ENCODE assay signal across 24 cellular contexts in genomic region chr2:49069829-49070228, GRCh38.
DNase-seq lines count a peak whose midpoint lies in the region; ATAC-seq, FAIRE-seq and TF ChIP-seq lines count a peak whose summit lies in the region.
"Had no signal": no experiment of that assay in that cellular context is flagged by ENCODE, and none has a peak within 500 bp of the region (broad histone marks: within the 10 kb centered on the region; RNA-seq: fewer than 3 reads in every experiment).

No MANE protein-coding gene starts in this region.

- no peak overlapping the region for H3K18ac ChIP-seq in mesendoderm (ENCODE audit: low read length)

- H3K9ac ChIP-seq in mesendoderm (ENCODE audit: low read length) = no peak overlapping the region
- H3K9ac ChIP-seq: BLaER1, GM23248 had no signal

- H3K27ac Mint-ChIP-seq in MCF 10A (ENCODE audit: low read depth, unreplicated experiment) = no peak overlapping the region
- H3K27ac Mint-ChIP-seq: B cell; CD4-positive, CD25-positive, alpha-beta regulatory T cell; CD8-positive, alpha-beta T cell had no signal

- CTCF ChIA-PET in MCF 10A (lab: Yijun Ruan, JAX) = no interaction called here

- intact Hi-C loops in MCF 10A (cut with micrococcal nuclease) (no loop called here), breast epithelium (cut with DNase I; ENCODE audit: low total_unique reads) (no loop called here)

- H3K4ac ChIP-seq in mesendoderm (ENCODE audit: low read depth, low read length) = no peak overlapping the region

- H2BK15ac ChIP-seq in mesendoderm (replicated peaks; ENCODE audit: low read depth) = no peak overlapping the region

- H3K27ac ChIP-seq in breast epithelium = no peak overlapping the region
- no peak overlapping the region for H3K27ac ChIP-seq in mesendoderm (ENCODE audit: low read depth, low read length)
- H3K27ac ChIP-seq: 22Rv1, BLaER1, C4-2B, GM23248 had no signal

- no peak overlapping the region for H4K5ac ChIP-seq in mesendoderm (ENCODE audit: low read length)

- POLR2A ChIA-PET in MCF 10A (lab: Yijun Ruan, JAX) = no interaction called here

- H3K79me2 ChIP-seq in mesendoderm (ENCODE audit: control insufficient read depth, insufficient read depth, low read length) = no peaks in the 10 kb centered on the region

- no peaks in the 10 kb centered on the region for H3K4me1 ChIP-seq in breast epithelium
- no peaks in the 10 kb centered on the region for H3K4me1 ChIP-seq in mesendoderm (ENCODE audit: control insufficient read depth, low read depth, low read length)
- H3K4me1 ChIP-seq: BLaER1, Caco-2 had no signal

- H2AK5ac ChIP-seq in mesendoderm (ENCODE audit: low read length) = no peak overlapping the region

- no peak for TF ChIP-seq CTCF in MCF 10A (IDR thresholded peaks at IDR 0.05; ENCODE audit: unreplicated experiment)
- TF ChIP-seq CTCF in breast epithelium (IDR thresholded peaks at IDR 0.05) = no peak
- no peak for TF ChIP-seq CTCF in epithelial cell of proximal tubule (conservative IDR thresholded peaks at IDR 0.05; ENCODE audit: low read depth, low read length)

- H3K36me3 Mint-ChIP-seq in MCF 10A (ENCODE audit: insufficient read depth, unreplicated experiment) = no peaks in the 10 kb centered on the region
- H3K36me3 Mint-ChIP-seq: CD4-positive, CD25-positive, alpha-beta regulatory T cell; CD8-positive, alpha-beta T cell had no signal

- peaks cover 0 to 5% of the 10 kb centered on the region in 2 donors for H3K9me3 ChIP-seq in breast epithelium
- H3K9me3 ChIP-seq: BLaER1, Caco-2 had no signal

- H3K27me3 Mint-ChIP-seq in MCF 10A (ENCODE audit: insufficient read depth, unreplicated experiment) = no peaks in the 10 kb centered on the region
- H3K27me3 Mint-ChIP-seq: B cell; CD4-positive, CD25-positive, alpha-beta regulatory T cell had no signal

- no peaks in the 10 kb centered on the region for H3K27me3 ChIP-seq in breast epithelium
- H3K27me3 ChIP-seq in mesendoderm (ENCODE audit: insufficient read depth, low read length, poor library complexity) = no peaks in the 10 kb centered on the region
- H3K27me3 ChIP-seq: BLaER1 had no signal

- TF ChIP-seq POLR2A in breast epithelium (IDR thresholded peaks at IDR 0.05) = no peak

- H3K4me3 ChIP-seq in breast epithelium (no peak overlapping the region), epithelial cell of proximal tubule (ENCODE audit: low read depth, low read length) (no peak overlapping the region), mesendoderm (ENCODE audit: low read length) (no peak overlapping the region)
- H3K4me3 ChIP-seq: BLaER1, GM23248 had no signal

- no peak for ATAC-seq in HG03139 (IDR thresholded peaks at IDR 0.05; ENCODE audit: unreplicated experiment)
- ATAC-seq: CD8-positive, alpha-beta T cell had no signal

- no peak overlapping the region for H4K8ac ChIP-seq in mesendoderm (ENCODE audit: low read depth, low read length)

- H3K4me2 ChIP-seq in mesendoderm (ENCODE audit: low read length) = no peak overlapping the region
- H3K4me2 ChIP-seq: BLaER1 had no signal

- H3K4me3 Mint-ChIP-seq in MCF 10A (ENCODE audit: unreplicated experiment) = no peak overlapping the region
- H3K4me3 Mint-ChIP-seq: B cell; CD4-positive, CD25-positive, alpha-beta regulatory T cell; CD8-positive, alpha-beta T cell had no signal

- H3K36me3 ChIP-seq in breast epithelium (no peaks in the 10 kb centered on the region), mesendoderm (ENCODE audit: control insufficient read depth, insufficient read depth, low read length) (no peaks in the 10 kb centered on the region)
- H3K36me3 ChIP-seq: BLaER1 had no signal

- no peak overlapping the region for H3K56ac ChIP-seq in mesendoderm (ENCODE audit: low read length)

- DNase-seq in MCF 10A (ENCODE audit: unreplicated experiment) (peak; percentile 24), breast epithelium (ENCODE audit: low spot score in 2 of 2) (no peak), epithelial cell of proximal tubule (ENCODE audit: low read depth) (peak; percentile 35), islet precursor cell (peak; percentile 58), NCI-H345 (lab: John Stamatoyannopoulos, UW) (no peak), frontal cortex (ENCODE audit: low spot score in 2 of 2) (no peak), mesendoderm (no peak)
- DNase-seq: Caco-2; CD4-positive, CD25-positive, alpha-beta regulatory T cell; CD8-positive, alpha-beta T cell; DMS153; DND-41; GM23248; H7; HCEC 1CT had no signal

- no TSS peak for BruUV-seq in MCF 10A (replicated peaks; lab: Mats Ljungman, UMichigan)

- no CpG with 5 or more reads among the region's 1 CpG for WGBS in mesendoderm (ENCODE audit: extremely low coverage, insufficient coverage, low lambda C conversion rate)

- FAIRE-seq in frontal cortex (lab: Jason Lieb, UNC) = no peak
- FAIRE-seq: A204.1, G401.6, GM12892, H1 had no signal

- H3K23ac ChIP-seq in mesendoderm (ENCODE audit: low read length) = no peak overlapping the region

- no peaks in the 10 kb centered on the region for H3K79me1 ChIP-seq in mesendoderm (ENCODE audit: low read length)

- no peaks in the 10 kb centered on the region for H3K4me1 Mint-ChIP-seq in MCF 10A (ENCODE audit: insufficient read depth, unreplicated experiment)
- H3K4me1 Mint-ChIP-seq: B cell; CD4-positive, CD25-positive, alpha-beta regulatory T cell had no signal

- H2BK120ac ChIP-seq in mesendoderm (ENCODE audit: low read depth, low read length) = no peak overlapping the region

- H2BK5ac ChIP-seq in mesendoderm (ENCODE audit: low read length) = no peak overlapping the region

- peaks cover 16% of the 10 kb centered on the region for H3K9me3 Mint-ChIP-seq in MCF 10A (ENCODE audit: unreplicated experiment)

Comparison
In these comparisons a context has a peak if more than half of its experiments do, and no peak if none do; other contexts are left out.
1. DNase-seq: peak in MCF 10A (single experiment), epithelial cell of proximal tubule (single experiment) and islet precursor cell (single experiment); none in breast epithelium (0 of 2), NCI-H345 (single experiment), frontal cortex (0 of 2) and mesendoderm (single experiment).